9 cellular contexts compared by ENCODE assay signal in the genomic region with DNA sequence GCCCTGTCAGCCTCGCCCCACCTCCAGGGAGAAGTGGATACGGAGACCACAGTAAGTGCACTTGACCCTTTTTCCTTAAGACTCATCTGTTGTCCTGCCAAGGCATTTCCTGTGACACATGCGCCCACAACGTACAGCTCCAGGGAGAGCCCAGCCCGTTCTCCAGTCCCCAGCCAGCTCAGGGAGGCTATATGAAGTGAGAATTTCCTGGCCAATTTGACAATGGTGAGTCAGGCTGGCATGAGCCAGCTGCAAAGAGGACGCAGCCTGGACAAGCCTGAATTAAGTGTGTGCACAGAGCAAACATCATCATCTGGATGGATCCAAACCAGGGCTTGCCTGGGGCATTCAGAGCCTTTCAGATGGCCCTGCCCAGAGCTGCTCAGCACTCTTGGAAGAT.
A peak's percentile ranks its signal among the peaks of the same experiment; 100 is the strongest.
DNase-seq lines count a peak whose midpoint lies in the region; ATAC-seq and TF ChIP-seq lines count a peak whose summit lies in the region.
"Had no signal": no experiment of that assay in that cellular context is flagged by ENCODE, and none has a peak within 500 bp of the region (broad histone marks: within the 10 kb centered on the region; RNA-seq: fewer than 3 reads in every experiment).

No MANE protein-coding gene starts in this region.

- intact Hi-C loops in heart left ventricle (cut with DNase I) = loop anchor here (1.0 to 10.0 kb wide), 7 partner anchors 216 to 249 kb away; no protein-coding TSS in a partner anchor
- intact Hi-C loops in left ventricle myocardium inferior (cut with micrococcal nuclease) = no loop called here
- intact Hi-C loops in aorta (cut with DNase I) = loop anchor here (1.0 to 5.0 kb wide), 6 partner anchors 23 to 244 kb away; partner anchors contain the start of gene KCNMA1 (in 2 of the 2)

- H3K4me3 ChIP-seq in heart left ventricle = no peak overlapping the region
- no peak overlapping the region for H3K4me3 ChIP-seq in left ventricle myocardium inferior
- no peak overlapping the region for H3K4me3 ChIP-seq in aorta (ENCODE audit: low read length in 2 of 2)

- H3K4me3 Mint-ChIP-seq in T-helper 2 cell treated with Interferon-gamma antibody and Interleukin-4, amounts not matched to agents 5 μg/mL and 100 μg/mL, for 36 hours = no peak overlapping the region

- peaks cover 0 to 24% (median 10%) of the 10 kb centered on the region in 12 donors for H3K4me1 ChIP-seq in heart left ventricle
- H3K4me1 ChIP-seq in left ventricle myocardium inferior = peaks cover 18% of the 10 kb centered on the region
- H3K4me1 ChIP-seq in aorta (ENCODE audit: control insufficient read depth in 1 of 2, insufficient read depth in 2 of 2, low read length in 2 of 2) = peaks cover 7 to 25% of the 10 kb centered on the region in 2 donors

- peaks cover 0 to 4% (median 0%) of the 10 kb centered on the region in 9 donors for H3K27me3 ChIP-seq in heart left ventricle
- H3K27me3 ChIP-seq in left ventricle myocardium inferior (ENCODE audit: low read depth) = peaks cover 13% of the 10 kb centered on the region
- no peaks in the 10 kb centered on the region for H3K27me3 ChIP-seq in aorta (ENCODE audit: control insufficient read depth in 1 of 2, insufficient read depth in 2 of 2, low read length in 1 of 2)

- no peak overlapping the region for H3K27ac Mint-ChIP-seq in T-helper 2 cell treated with Interferon-gamma antibody and Interleukin-4, amounts not matched to agents 5 μg/mL and 100 μg/mL, for 36 hours

- H3K27ac ChIP-seq in heart left ventricle (peak overlapping the region in 1 of 12 donors; percentile 70), left ventricle myocardium inferior (replicated peaks) (no peak overlapping the region), aorta (ENCODE audit: low read depth in 1 of 2, low read length in 2 of 2) (peak overlapping the region; percentile 52 to 77)

- H3K4me1 Mint-ChIP-seq in T-helper 2 cell treated with Interferon-gamma antibody and Interleukin-4, amounts not matched to agents 5 μg/mL and 100 μg/mL, for 36 hours (ENCODE audit: low read depth) = no peaks in the 10 kb centered on the region

- ATAC-seq in heart left ventricle = peak in 3 of 4 donors; percentile 9 to 22 (median 16)
- ATAC-seq in SK-N-SH treated with all-trans-retinoic acid at 6 μM for 48 hours = peak; percentile 85
- peak; percentile 49 for ATAC-seq in aorta (ENCODE audit: low FRiP score)
- no peak for ATAC-seq in GM19467 (IDR thresholded peaks at IDR 0.05; ENCODE audit: unreplicated experiment)
- ATAC-seq in GM18907 (IDR thresholded peaks at IDR 0.05; ENCODE audit: unreplicated experiment) = no peak

- no peaks in the 10 kb centered on the region for H3K9me3 Mint-ChIP-seq in T-helper 2 cell treated with Interferon-gamma antibody and Interleukin-4, amounts not matched to agents 5 μg/mL and 100 μg/mL, for 36 hours

- H3K9me3 ChIP-seq in heart left ventricle (no peaks in the 10 kb centered on the region), left ventricle myocardium inferior (replicated peaks) (no peaks in the 10 kb centered on the region), aorta (ENCODE audit: control insufficient read depth, low read length) (no peaks in the 10 kb centered on the region)

- TF ChIP-seq POLR2A in heart left ventricle (IDR thresholded peaks at IDR 0.05) = no peak

- no peaks in the 10 kb centered on the region for H3K36me3 Mint-ChIP-seq in T-helper 2 cell treated with Interferon-gamma antibody and Interleukin-4, amounts not matched to agents 5 μg/mL and 100 μg/mL, for 36 hours (ENCODE audit: low read depth)

- 35 to 58% (median 51%) methylated on average over 5 to 6 of the region's 6 CpGs for WGBS in heart left ventricle, 4 donors
- WGBS in aorta, 2 donors = 12 to 13% methylated on average over 6 of the region's 6 CpGs

- DNase-seq in heart left ventricle (no peak), left ventricle myocardium inferior (no peak), glomerular visceral epithelial cell (ENCODE audit: extremely low spot score) (peak; percentile 96), aorta (peak; percentile 72 to 88)
- no peak for DNase-seq in T-helper 2 cell treated with Interferon-gamma antibody and Interleukin-4, amounts not matched to agents 5 μg/mL and 100 μg/mL, for 36 hours (ENCODE audit: low spot score)
- DNase-seq: Kasumi-1 had no signal

- peaks cover 4% of the 10 kb centered on the region for H3K27me3 Mint-ChIP-seq in T-helper 2 cell treated with Interferon-gamma antibody and Interleukin-4, amounts not matched to agents 5 μg/mL and 100 μg/mL, for 36 hours (ENCODE audit: low read depth)

- H3K36me3 ChIP-seq in heart left ventricle (no peaks in the 10 kb centered on the region), left ventricle myocardium inferior (no peaks in the 10 kb centered on the region), aorta (ENCODE audit: control insufficient read depth in 1 of 2, insufficient read depth in 2 of 2, low read length in 1 of 2) (no peaks in the 10 kb centered on the region)

- TF ChIP-seq CTCF in heart left ventricle (IDR thresholded peaks at IDR 0.05) = no peak
- TF ChIP-seq CTCF in left ventricle myocardium inferior (IDR thresholded peaks at IDR 0.05; ENCODE audit: borderline replicate concordance) = no peak

TF ChIP-seq in SK-N-SH treated with all-trans-retinoic acid at 6 μM for 48 hours, 23 proteins besides CTCF, POLR2A, EP300 and RAD21:
- TF ChIP-seq SNAI2 (CRISPR knock-in tag; IDR thresholded peaks at IDR 0.05) (no peak), ZFP3 (CRISPR knock-in tag; IDR thresholded peaks at IDR 0.05) (no peak), ESRRG (CRISPR knock-in tag; IDR thresholded peaks at IDR 0.05) (no peak), GLIS3 (CRISPR knock-in tag; IDR thresholded peaks at IDR 0.05) (no peak), ZNF565 (CRISPR knock-in tag; conservative IDR thresholded peaks at IDR 0.05; ENCODE audit: low read depth) (no peak), CREB5 (CRISPR knock-in tag; IDR thresholded peaks at IDR 0.05; ENCODE audit: low read depth) (no peak), RARB (CRISPR knock-in tag; IDR thresholded peaks at IDR 0.05) (no peak), ZC3H10 (CRISPR knock-in tag; IDR thresholded peaks at IDR 0.05) (no peak), OSR1 (CRISPR knock-in tag; IDR thresholded peaks at IDR 0.05) (no peak)

Comparison
In these comparisons a context has a peak if more than half of its experiments do, and no peak if none do; other contexts are left out.
1. ATAC-seq: peak in heart left ventricle (3 of 4), SK-N-SH treated with all-trans-retinoic acid at 6 μM for 48 hours (single experiment) and aorta (single experiment); none in GM19467 (single experiment) and GM18907 (single experiment).
2. DNase-seq: peak in glomerular visceral epithelial cell (single experiment) and aorta (2 of 2); none in heart left ventricle (0 of 5), left ventricle myocardium inferior (single experiment) and T-helper 2 cell treated with Interferon-gamma antibody and Interleukin-4, amounts not matched to agents 5 μg/mL and 100 μg/mL, for 36 hours (single experiment).